Comparison of ENCODE assay signal across 20 cellular contexts in genomic region chr2:48719480-48720177, GRCh38. TPM values are rescaled to one million over a fixed set of nuclear protein-coding genes. Genes with fewer than 3 reads are reported as not detected.
DNase-seq lines count a peak whose midpoint lies in the region; ATAC-seq and TF ChIP-seq lines count a peak whose summit lies in the region.
"Had no signal": no experiment of that assay in that cellular context is flagged by ENCODE, and none has a peak within 500 bp of the region (broad histone marks: within the 10 kb centered on the region; RNA-seq: fewer than 3 reads in every experiment).

No MANE protein-coding gene starts in this region.

- no peak for TF ChIP-seq CTCF in lung (IDR thresholded peaks at IDR 0.05; ENCODE audit: control extremely low read depth, extremely low read depth)
- TF ChIP-seq CTCF in type B pancreatic cell (conservative IDR thresholded peaks at IDR 0.05) = no peak

- H3K4me1 Mint-ChIP-seq in type B pancreatic cell (ENCODE audit: unreplicated experiment) = peaks cover 52% of the 10 kb centered on the region
- no peaks in the 10 kb centered on the region for H3K4me1 Mint-ChIP-seq in stimulated activated memory B cell treated with anti-CD40 and anti-IgM and Interleukin-4, amounts not matched to agents 10 μg/mL and 1 μg/mL and 100 μg/mL, for 72 hours

- H3K4me3 Mint-ChIP-seq in type B pancreatic cell = peak overlapping the region; percentile 11
- H3K4me3 Mint-ChIP-seq in stimulated activated memory B cell treated with anti-CD40 and anti-IgM and Interleukin-4, amounts not matched to agents 10 μg/mL and 1 μg/mL and 100 μg/mL, for 72 hours = no peak overlapping the region
- H3K4me3 Mint-ChIP-seq: activated naive CD4-positive, alpha-beta T cell treated with anti-CD3 and anti-CD28 coated beads for 36 hours; T-helper 1 cell treated with Interleukin-12 subunit alpha and Interleukin-12 subunit beta and Interleukin-4 antibody, amounts not matched to agents 30 μg/mL and 1 μg/mL, for 36 hours had no signal

- no peak overlapping the region for H3K4me3 ChIP-seq in lung

- no peaks in the 10 kb centered on the region for H3K9me3 ChIP-seq in lung (ENCODE audit: control insufficient read depth in 2 of 2, insufficient read depth in 1 of 2, low read length in 1 of 2)
- H3K9me3 ChIP-seq: BE2C had no signal

- no peaks in the 10 kb centered on the region for H3K36me3 ChIP-seq in lung (ENCODE audit: control insufficient read depth in 2 of 2, insufficient read depth in 2 of 2, low read length in 2 of 2)
- H3K36me3 ChIP-seq: BE2C, WERI-Rb-1 had no signal

- DNase-seq in NCI-H1092 treated with DMSO at 0.1 percent for 48 hours (lab: John Stamatoyannopoulos, UW) (peak; percentile 26), NCI-H1092 (lab: John Stamatoyannopoulos, UW) (no peak), NCI-H774 (lab: John Stamatoyannopoulos, UW) (peak; percentile 51), lung (ENCODE audit: low spot score) (peak; percentile 40), type B pancreatic cell (ENCODE audit: extremely low spot score, unreplicated experiment) (no peak), activated gamma-delta T cell (lab: John Stamatoyannopoulos, UW) (no peak)
- DNase-seq: activated CD4-positive, alpha-beta T cell treated with anti-CD3 and anti-CD28 coated beads, Interleukin-2, amount 50 U/mL, for 48 hours; activated naive CD4-positive, alpha-beta T cell treated with anti-CD3 and anti-CD28 coated beads for 36 hours; BE2C; kidney glomerular epithelial cell; NCI-H146; NCI-H524; SHP77 treated with DMSO at 0.1 percent for 48 hours; WERI-Rb-1 had no signal

- H3K9me3 Mint-ChIP-seq in type B pancreatic cell = peaks cover 4% of the 10 kb centered on the region
- H3K9me3 Mint-ChIP-seq in stimulated activated memory B cell treated with anti-CD40 and anti-IgM and Interleukin-4, amounts not matched to agents 10 μg/mL and 1 μg/mL and 100 μg/mL, for 72 hours = no peaks in the 10 kb centered on the region
- H3K9me3 Mint-ChIP-seq: activated naive CD4-positive, alpha-beta T cell treated with anti-CD3 and anti-CD28 coated beads for 36 hours; T-helper 1 cell treated with Interleukin-12 subunit alpha and Interleukin-12 subunit beta and Interleukin-4 antibody, amounts not matched to agents 30 μg/mL and 1 μg/mL, for 36 hours had no signal

- H3K4me1 ChIP-seq in lung (ENCODE audit: control insufficient read depth in 2 of 2, insufficient read depth in 2 of 2, low read length in 2 of 2) = peaks cover 2 to 7% of the 10 kb centered on the region in 2 donors
- H3K4me1 ChIP-seq: BE2C had no signal

- ATAC-seq in lung (ENCODE audit: insufficient read depth, low FRiP score) (peak; percentile 77), GM18519 (IDR thresholded peaks at IDR 0.05; ENCODE audit: low FRiP score, unreplicated experiment) (no peak)
- no peak for ATAC-seq in stimulated activated memory B cell treated with anti-CD40 and anti-IgM and Interleukin-4, amounts not matched to agents 10 μg/mL and 1 μg/mL and 100 μg/mL, for 72 hours

- H3K27me3 ChIP-seq in lung (ENCODE audit: control insufficient read depth, insufficient read depth) = no peaks in the 10 kb centered on the region
- H3K27me3 ChIP-seq: BE2C had no signal

- H3K27ac Mint-ChIP-seq in type B pancreatic cell = peak overlapping the region; percentile 4
- H3K27ac Mint-ChIP-seq in stimulated activated memory B cell treated with anti-CD40 and anti-IgM and Interleukin-4, amounts not matched to agents 10 μg/mL and 1 μg/mL and 100 μg/mL, for 72 hours = no peak overlapping the region
- H3K27ac Mint-ChIP-seq: activated naive CD4-positive, alpha-beta T cell treated with anti-CD3 and anti-CD28 coated beads for 36 hours; T-helper 1 cell treated with Interleukin-12 subunit alpha and Interleukin-12 subunit beta and Interleukin-4 antibody, amounts not matched to agents 30 μg/mL and 1 μg/mL, for 36 hours had no signal

- no peaks in the 10 kb centered on the region for H3K36me3 Mint-ChIP-seq in type B pancreatic cell
- no peaks in the 10 kb centered on the region for H3K36me3 Mint-ChIP-seq in stimulated activated memory B cell treated with anti-CD40 and anti-IgM and Interleukin-4, amounts not matched to agents 10 μg/mL and 1 μg/mL and 100 μg/mL, for 72 hours

- H3K27me3 Mint-ChIP-seq in type B pancreatic cell = peaks cover under 1% of the 10 kb centered on the region
- H3K27me3 Mint-ChIP-seq in stimulated activated memory B cell treated with anti-CD40 and anti-IgM and Interleukin-4, amounts not matched to agents 10 μg/mL and 1 μg/mL and 100 μg/mL, for 72 hours = peaks cover 10% of the 10 kb centered on the region

- H3K27ac ChIP-seq in lung (ENCODE audit: low read depth in 1 of 2, low read length in 1 of 2) = no peak overlapping the region
- H3K27ac ChIP-seq: 22Rv1, WERI-Rb-1 had no signal

- 62 to 74% methylated on average over 3 of the region's 3 CpGs for WGBS in lung, 2 donors

RNA-seq across cellular contexts. Expression of gene LHCGR, which starts 35.9 kb away (rescaled TPM):
- total RNA-seq in lung = under 1 TPM; 0.12 to 0.26 TPM
- under 1 TPM; 0.02 to 0.06 TPM for polyA plus RNA-seq in lung
- total RNA-seq in type B pancreatic cell (ENCODE audit: low replicate concordance) = 0.40 and 0.92 TPM in 2 replicates
- total RNA-seq: activated naive CD4-positive, alpha-beta T cell treated with anti-CD3 and anti-CD28 coated beads for 36 hours; HT-29; OCI-LY7 had no signal

Comparison
In these comparisons a context has a peak if more than half of its experiments do, and no peak if none do; other contexts are left out.
1. DNase-seq: peak in NCI-H1092 treated with DMSO at 0.1 percent for 48 hours (single experiment), NCI-H774 (single experiment) and lung (single experiment); none in NCI-H1092 (single experiment), type B pancreatic cell (single experiment) and activated gamma-delta T cell (single experiment).